In the genomic region with DNA sequence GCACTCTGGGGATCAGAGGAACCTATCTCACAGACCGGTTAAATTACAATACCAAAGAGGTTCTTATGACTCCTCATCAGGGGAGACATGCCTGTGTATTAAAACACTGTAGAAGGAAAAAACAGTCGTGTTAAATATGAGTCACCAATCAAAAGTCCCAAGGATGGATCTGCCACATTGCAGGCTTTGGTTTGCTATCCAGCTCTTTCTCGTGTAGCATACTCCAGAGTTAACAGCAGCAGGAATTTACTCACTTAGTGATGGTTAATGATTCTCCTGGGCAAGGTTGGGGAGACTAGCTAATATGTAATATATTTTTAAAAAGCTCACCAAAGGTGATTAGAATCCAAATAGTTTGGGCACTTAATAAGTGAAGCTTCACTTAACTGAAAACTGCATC, we compare ENCODE assay signal across 17 cellular contexts.
DNase-seq lines count a peak whose midpoint lies in the region; ATAC-seq, FAIRE-seq and TF ChIP-seq lines count a peak whose summit lies in the region.
"Had no signal": no experiment of that assay in that cellular context is flagged by ENCODE, and none has a peak within 500 bp of the region (broad histone marks: within the 10 kb centered on the region; RNA-seq: fewer than 3 reads in every experiment).

No MANE protein-coding gene starts in this region.

- no peak overlapping the region for H3K4me3 Mint-ChIP-seq in effector memory CD8-positive, alpha-beta T cell
- H3K4me3 Mint-ChIP-seq: stimulated activated naive B cell treated with anti-CD40 and anti-IgM and Interleukin-4, amounts not matched to agents 10 μg/mL and 1 μg/mL and 100 μg/mL, for 72 hours had no signal

- H3K79me2 ChIP-seq in fibroblast of lung (ENCODE audit: control insufficient read depth, insufficient read depth, low read length) = no peaks in the 10 kb centered on the region

- DNase-seq in AG20443 (ENCODE audit: low spot score) = peak; percentile 21
- peak; percentile 93 for DNase-seq in RCC 7860 (ENCODE audit: low spot score)
- peak; percentile 27 to 70 for DNase-seq in fibroblast of lung (ENCODE audit: low read depth in 2 of 2)
- peak; percentile 31 for DNase-seq in mucosa of gallbladder (ENCODE audit: low spot score)
- DNase-seq in GM13976 (ENCODE audit: low spot score) = no peak
- DNase-seq in stimulated activated CD4-positive, alpha-beta T cell treated with anti-CD3 and anti-CD28 coated beads, Interleukin-12 subunit alpha, Interleukin-12 subunit beta, amount 100 ng/mL, for 4 hours = no peak
- DNase-seq in effector memory CD8-positive, alpha-beta T cell = no peak
- no peak for DNase-seq in NCI-H187 (lab: John Stamatoyannopoulos, UW)
- DNase-seq: cerebellar nuclear complex; NK-92 treated with Interleukin-12 subunit alpha and Interleukin-12 subunit beta, amount 100 ng/mL, for 24 hours; stimulated activated CD4-positive, alpha-beta T cell treated with anti-CD3 and anti-CD28 coated beads, Interleukin-4, amount 100 ng/mL, for 4 hours; stimulated activated naive B cell treated with anti-CD40 and anti-IgM and Interleukin-4, amounts not matched to agents 10 μg/mL and 1 μg/mL and 100 μg/mL, for 72 hours; uterus had no signal

- H2AFZ ChIP-seq in fibroblast of lung (ENCODE audit: low read length) = no peak overlapping the region

- no peaks in the 10 kb centered on the region for H3K27me3 ChIP-seq in fibroblast of lung (ENCODE audit: control insufficient read depth, insufficient read depth, low read length)
- H3K27me3 ChIP-seq: esophagus muscularis mucosa, uterus had no signal

- H3K27ac ChIP-seq in fibroblast of lung (ENCODE audit: insufficient read depth, low read length) = no peak overlapping the region
- H3K27ac ChIP-seq: C4-2B, HL-60, uterus had no signal

- H3K9me3 ChIP-seq in fibroblast of lung (ENCODE audit: control insufficient read depth, insufficient read depth, low read depth, low read length) = no peaks in the 10 kb centered on the region
- H3K9me3 ChIP-seq: esophagus muscularis mucosa, uterus had no signal

- in situ Hi-C loops in GM13976 (cut with MboI; ENCODE audit: low sequenced_read_pairs, unreplicated experiment) = no loop called here

- no peaks in the 10 kb centered on the region for H3K27me3 Mint-ChIP-seq in effector memory CD8-positive, alpha-beta T cell
- H3K27me3 Mint-ChIP-seq: stimulated activated naive B cell treated with anti-CD40 and anti-IgM and Interleukin-4, amounts not matched to agents 10 μg/mL and 1 μg/mL and 100 μg/mL, for 72 hours had no signal

- no peaks in the 10 kb centered on the region for H3K4me1 ChIP-seq in fibroblast of lung (ENCODE audit: control insufficient read depth, extremely low read depth, insufficient read depth, low read length)

- no peak overlapping the region for H3K4me2 ChIP-seq in fibroblast of lung (ENCODE audit: extremely low read depth, insufficient read depth, low read length)

- ATAC-seq in effector memory CD8-positive, alpha-beta T cell (replicated peaks) = no peak
- ATAC-seq: stimulated activated naive B cell treated with anti-CD40 and anti-IgM and Interleukin-4, amounts not matched to agents 10 μg/mL and 1 μg/mL and 100 μg/mL, for 72 hours had no signal

- no peaks in the 10 kb centered on the region for H3K36me3 ChIP-seq in fibroblast of lung (ENCODE audit: control insufficient read depth, insufficient read depth, low read length)
- H3K36me3 ChIP-seq: esophagus muscularis mucosa, uterus had no signal

- H4K20me1 ChIP-seq in fibroblast of lung (ENCODE audit: control insufficient read depth, extremely low read depth, insufficient read depth, low read length) = no peaks in the 10 kb centered on the region

- H3K27ac Mint-ChIP-seq in effector memory CD8-positive, alpha-beta T cell = no peak overlapping the region
- H3K27ac Mint-ChIP-seq: stimulated activated naive B cell treated with anti-CD40 and anti-IgM and Interleukin-4, amounts not matched to agents 10 μg/mL and 1 μg/mL and 100 μg/mL, for 72 hours had no signal

- H3K9me3 Mint-ChIP-seq in effector memory CD8-positive, alpha-beta T cell = no peaks in the 10 kb centered on the region
- H3K9me3 Mint-ChIP-seq: stimulated activated naive B cell treated with anti-CD40 and anti-IgM and Interleukin-4, amounts not matched to agents 10 μg/mL and 1 μg/mL and 100 μg/mL, for 72 hours had no signal

- H3K4me1 Mint-ChIP-seq in effector memory CD8-positive, alpha-beta T cell (ENCODE audit: low read depth in 2 of 2) = peaks cover 0 to 7% of the 10 kb centered on the region in 2 donors

- H3K4me3 ChIP-seq in fibroblast of lung (replicated peaks in 1 of 4; ENCODE audit: control extremely low read depth in 1 of 4, insufficient read depth in 1 of 4, low read depth in 3 of 4, low read length in 4 of 4) = no peak overlapping the region
- H3K4me3 ChIP-seq: esophagus muscularis mucosa, uterus had no signal

- TF ChIP-seq CTCF in fibroblast of lung (conservative IDR thresholded peaks at IDR 0.05 in 1 of 2, IDR thresholded peaks at IDR 0.05 in 1 of 2; ENCODE audit: low read depth in 1 of 2, low read length in 2 of 2) = no peak
- TF ChIP-seq CTCF in GM13976 (IDR thresholded peaks at IDR 0.05; ENCODE audit: borderline replicate concordance, control extremely low read depth, extremely low read depth, insufficient read depth, missing control alignments) = no peak

- peak; percentile 100 for FAIRE-seq in RCC 7860 (lab: Jason Lieb, UNC)
- FAIRE-seq: GM19239 had no signal

- H3K9ac ChIP-seq in fibroblast of lung (ENCODE audit: insufficient read depth, low read length) = no peak overlapping the region

- peaks cover 3% of the 10 kb centered on the region for H3K36me3 Mint-ChIP-seq in effector memory CD8-positive, alpha-beta T cell (ENCODE audit: insufficient read depth)

Comparison
In these comparisons a context has a peak if more than half of its experiments do, and no peak if none do; other contexts are left out.
1. DNase-seq: peak in AG20443 (single experiment), RCC 7860 (single experiment), fibroblast of lung (2 of 2) and mucosa of gallbladder (single experiment); none in GM13976 (single experiment), stimulated activated CD4-positive, alpha-beta T cell treated with anti-CD3 and anti-CD28 coated beads, Interleukin-12 subunit alpha, Interleukin-12 subunit beta, amount 100 ng/mL, for 4 hours (single experiment), effector memory CD8-positive, alpha-beta T cell (0 of 3) and NCI-H187 (0 of 2).